ENCODE assay signal across 11 cellular contexts in genomic region chr11:108672113-108672512, GRCh38. TPM values are rescaled to one million over a fixed set of nuclear protein-coding genes. Genes with fewer than 3 reads are reported as not detected.
A peak's percentile ranks its signal among the peaks of the same experiment; 100 is the strongest.
DNase-seq lines count a peak whose midpoint lies in the region; ATAC-seq, FAIRE-seq and TF ChIP-seq lines count a peak whose summit lies in the region.
"Had no signal": no experiment of that assay in that cellular context is flagged by ENCODE, and none has a peak within 500 bp of the region (broad histone marks: within the 10 kb centered on the region; RNA-seq: fewer than 3 reads in every experiment).

No MANE protein-coding gene starts in this region.

- H3K27ac ChIP-seq in BLaER1 treated with 17β-estradiol and CSF1 and Interleukin-3, amounts not matched to agents 10 nM and 100 nM, result 0 out of 22 replicates have a peak overlapping the region, but pooled peaks of 1 of the 11 experiments have one; percentile 30
- H3K27ac ChIP-seq: SJCRH30 had no signal

- H3K4me3 ChIP-seq in BLaER1 treated with 17β-estradiol and CSF1 and Interleukin-3, amounts not matched to agents 10 nM and 100 nM, result no peak overlapping the region
- no peak overlapping the region for H3K4me3 ChIP-seq in MG63
- H3K4me3 ChIP-seq: SJCRH30 had no signal

- H3K27me3 Mint-ChIP-seq in brain (no peaks in the 10 kb centered on the region), memory B cell (no peaks in the 10 kb centered on the region)
- H3K27me3 Mint-ChIP-seq: activated CD8-positive, alpha-beta T cell treated with anti-CD3 and anti-CD28 coated beads for 36 hours had no signal

- H3K36me3 Mint-ChIP-seq in brain, result peaks cover 49% of the 10 kb centered on the region
- H3K36me3 Mint-ChIP-seq in memory B cell, result peaks cover 23% of the 10 kb centered on the region

- no peak for FAIRE-seq in D721Med (lab: Jason Lieb, UNC)

- H3K9ac ChIP-seq in BLaER1 treated with 17β-estradiol and CSF1 and Interleukin-3, amounts not matched to agents 10 nM and 100 nM, result no peak overlapping the region

- no peaks in the 10 kb centered on the region for H3K27me3 ChIP-seq in BLaER1 treated with 17β-estradiol and CSF1 and Interleukin-3, amounts not matched to agents 10 nM and 100 nM
- H3K27me3 ChIP-seq in MG63, result no peaks in the 10 kb centered on the region
- H3K27me3 ChIP-seq: SJCRH30 had no signal

- H3K27ac Mint-ChIP-seq in brain (peak overlapping the region in 3 of 5 experiments; percentile 9 to 91 (median 36)), memory B cell (peak overlapping the region; percentile 22)
- H3K27ac Mint-ChIP-seq: activated CD8-positive, alpha-beta T cell treated with anti-CD3 and anti-CD28 coated beads for 36 hours had no signal

- peaks cover 0 to 100% (median 79%) of the 10 kb centered on the region in 11 experiments; a peak in 15 of 22 replicates for H4K20me1 ChIP-seq in BLaER1 treated with 17β-estradiol and CSF1 and Interleukin-3, amounts not matched to agents 10 nM and 100 nM

- no peak for TF ChIP-seq CTCF in brain (conservative IDR thresholded peaks at IDR 0.05)
- no peak for TF ChIP-seq CTCF in D721Med (IDR thresholded peaks at IDR 0.05; ENCODE audit: insufficient read depth, missing control alignments)

- H3K4me1 Mint-ChIP-seq in brain (peaks cover 56% of the 10 kb centered on the region), memory B cell (peaks cover 31% of the 10 kb centered on the region)

- H3K4me3 Mint-ChIP-seq in brain, result peak overlapping the region in 4 of 5 experiments; percentile 28 to 61 (median 54)
- no peak overlapping the region for H3K4me3 Mint-ChIP-seq in memory B cell
- H3K4me3 Mint-ChIP-seq: activated CD8-positive, alpha-beta T cell treated with anti-CD3 and anti-CD28 coated beads for 36 hours had no signal

- no peak for ATAC-seq in memory B cell (ENCODE audit: low read depth)
- ATAC-seq in HG03139 (IDR thresholded peaks at IDR 0.05; ENCODE audit: unreplicated experiment), result no peak
- ATAC-seq: activated CD8-positive, alpha-beta T cell treated with anti-CD3 and anti-CD28 coated beads for 36 hours had no signal

- peaks cover 17 to 29% (median 21%) of the 10 kb centered on the region in 10 experiments for H3K4me1 ChIP-seq in BLaER1 treated with 17β-estradiol and CSF1 and Interleukin-3, amounts not matched to agents 10 nM and 100 nM

- H3K9me3 ChIP-seq in BLaER1 treated with 17β-estradiol and CSF1 and Interleukin-3, amounts not matched to agents 10 nM and 100 nM (replicated peaks in 1 of 11), result peaks cover 0 to 17% (median 9%) of the 10 kb centered on the region in 11 experiments; a peak in 6 of 22 replicates
- no peaks in the 10 kb centered on the region for H3K9me3 ChIP-seq in MG63
- H3K9me3 ChIP-seq: SJCRH30 had no signal

- peak; percentile 23 for DNase-seq in MG63
- DNase-seq in memory B cell (ENCODE audit: low spot score in 2 of 2), result no peak
- no peak for DNase-seq in D721Med (ENCODE audit: insufficient read length, low spot score)
- DNase-seq in mucosa of gallbladder (ENCODE audit: low spot score), result no peak
- no peak for DNase-seq in NK-92 treated with Interleukin-12 subunit alpha and Interleukin-12 subunit beta, amount 100 ng/mL, for 24 hours (lab: John Stamatoyannopoulos, UW)
- DNase-seq: activated CD8-positive, alpha-beta T cell treated with anti-CD3 and anti-CD28 coated beads for 36 hours; SJCRH30; stimulated activated CD4-positive, alpha-beta T cell treated with anti-CD3 and anti-CD28 coated beads, Interleukin-4, amount 100 ng/mL, for 4 hours had no signal

- peaks cover 28 to 88% (median 81%) of the 10 kb centered on the region in 11 experiments for H3K36me3 ChIP-seq in BLaER1 treated with 17β-estradiol and CSF1 and Interleukin-3, amounts not matched to agents 10 nM and 100 nM
- H3K36me3 ChIP-seq in MG63, result peaks cover 18% of the 10 kb centered on the region

- peak overlapping the region in 8 of 11 experiments; percentile 1 to 47 (median 22); a peak in 11 of 22 replicates for H3K4me2 ChIP-seq in BLaER1 treated with 17β-estradiol and CSF1 and Interleukin-3, amounts not matched to agents 10 nM and 100 nM

- no peaks in the 10 kb centered on the region for H3K9me3 Mint-ChIP-seq in brain
- H3K9me3 Mint-ChIP-seq in memory B cell, result no peaks in the 10 kb centered on the region
- H3K9me3 Mint-ChIP-seq: activated CD8-positive, alpha-beta T cell treated with anti-CD3 and anti-CD28 coated beads for 36 hours had no signal

RNA-seq across cellular contexts. Expression of gene DDX10, which starts 7.2 kb away (rescaled TPM):
- total RNA-seq in MG63 (2014; rRNA removed; shearing (Covaris generic); ENCODE audit: low replicate concordance), result 12.8 and 18.9 TPM in 2 replicates
- 15.3 TPM for polyA plus RNA-seq in brain (ENCODE audit: insufficient read depth, low read depth, low replicate concordance)
- 18.4 TPM for total RNA-seq in mucosa of gallbladder
